In the genomic region with DNA sequence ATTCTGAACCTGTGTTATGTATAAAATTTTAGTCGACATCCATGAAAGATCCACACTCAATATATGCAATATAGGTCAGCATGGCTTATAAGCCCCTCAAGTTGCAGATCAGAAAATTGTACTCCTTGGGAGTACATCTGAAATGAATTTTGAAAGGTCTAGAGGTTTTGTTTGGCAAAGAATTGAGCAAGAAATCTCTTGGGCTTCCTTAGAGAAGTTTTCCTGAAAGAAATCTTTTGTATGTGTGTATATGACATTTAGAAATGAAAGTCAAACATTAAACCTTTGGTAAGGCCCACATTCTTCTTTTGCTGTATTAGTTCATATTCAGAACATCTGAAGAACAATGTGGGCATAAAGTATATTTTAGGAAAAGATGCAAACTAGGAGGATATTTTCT, we compare ENCODE assay signal across 1 cellular context.
TF ChIP-seq lines count a peak whose summit lies in the region.

No MANE protein-coding gene starts in this region.

TF ChIP-seq in WTC11, 78 proteins besides CTCF, POLR2A, EP300 and RAD21 (continued from another document):
- TF ChIP-seq, protein P1, sequence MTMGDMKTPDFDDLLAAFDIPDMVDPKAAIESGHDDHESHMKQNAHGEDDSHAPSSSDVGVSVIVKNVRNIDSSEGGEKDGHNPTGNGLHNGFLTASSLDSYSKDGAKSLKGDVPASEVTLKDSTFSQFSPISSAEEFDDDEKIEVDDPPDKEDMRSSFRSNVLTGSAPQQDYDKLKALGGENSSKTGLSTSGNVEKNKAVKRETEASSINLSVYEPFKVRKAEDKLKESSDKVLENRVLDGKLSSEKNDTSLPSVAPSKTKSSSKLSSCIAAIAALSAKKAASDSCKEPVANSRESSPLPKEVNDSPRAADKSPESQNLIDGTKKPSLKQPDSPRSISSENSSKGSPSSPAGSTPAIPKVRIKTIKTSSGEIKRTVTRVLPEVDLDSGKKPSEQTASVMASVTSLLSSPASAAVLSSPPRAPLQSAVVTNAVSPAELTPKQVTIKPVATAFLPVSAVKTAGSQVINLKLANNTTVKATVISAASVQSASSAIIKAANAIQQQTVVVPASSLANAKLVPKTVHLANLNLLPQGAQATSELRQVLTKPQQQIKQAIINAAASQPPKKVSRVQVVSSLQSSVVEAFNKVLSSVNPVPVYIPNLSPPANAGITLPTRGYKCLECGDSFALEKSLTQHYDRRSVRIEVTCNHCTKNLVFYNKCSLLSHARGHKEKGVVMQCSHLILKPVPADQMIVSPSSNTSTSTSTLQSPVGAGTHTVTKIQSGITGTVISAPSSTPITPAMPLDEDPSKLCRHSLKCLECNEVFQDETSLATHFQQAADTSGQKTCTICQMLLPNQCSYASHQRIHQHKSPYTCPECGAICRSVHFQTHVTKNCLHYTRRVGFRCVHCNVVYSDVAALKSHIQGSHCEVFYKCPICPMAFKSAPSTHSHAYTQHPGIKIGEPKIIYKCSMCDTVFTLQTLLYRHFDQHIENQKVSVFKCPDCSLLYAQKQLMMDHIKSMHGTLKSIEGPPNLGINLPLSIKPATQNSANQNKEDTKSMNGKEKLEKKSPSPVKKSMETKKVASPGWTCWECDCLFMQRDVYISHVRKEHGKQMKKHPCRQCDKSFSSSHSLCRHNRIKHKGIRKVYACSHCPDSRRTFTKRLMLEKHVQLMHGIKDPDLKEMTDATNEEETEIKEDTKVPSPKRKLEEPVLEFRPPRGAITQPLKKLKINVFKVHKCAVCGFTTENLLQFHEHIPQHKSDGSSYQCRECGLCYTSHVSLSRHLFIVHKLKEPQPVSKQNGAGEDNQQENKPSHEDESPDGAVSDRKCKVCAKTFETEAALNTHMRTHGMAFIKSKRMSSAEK (CRISPR knock-in tag; IDR thresholded peaks at IDR 0.05; ENCODE audit: borderline replicate concordance) = no peak
- TF ChIP-seq, protein P2, sequence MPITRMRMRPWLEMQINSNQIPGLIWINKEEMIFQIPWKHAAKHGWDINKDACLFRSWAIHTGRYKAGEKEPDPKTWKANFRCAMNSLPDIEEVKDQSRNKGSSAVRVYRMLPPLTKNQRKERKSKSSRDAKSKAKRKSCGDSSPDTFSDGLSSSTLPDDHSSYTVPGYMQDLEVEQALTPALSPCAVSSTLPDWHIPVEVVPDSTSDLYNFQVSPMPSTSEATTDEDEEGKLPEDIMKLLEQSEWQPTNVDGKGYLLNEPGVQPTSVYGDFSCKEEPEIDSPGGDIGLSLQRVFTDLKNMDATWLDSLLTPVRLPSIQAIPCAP (CRISPR knock-in tag; IDR thresholded peaks at IDR 0.05) = no peak
